8 cellular contexts compared by ENCODE assay signal in genomic region chr12:101280006-101280505, GRCh38. TPM values are rescaled to one million over a fixed set of nuclear protein-coding genes. Genes with fewer than 3 reads are reported as not detected.
A peak's percentile ranks its signal among the peaks of the same experiment; 100 is the strongest.
DNase-seq lines count a peak whose midpoint lies in the region; ATAC-seq and TF ChIP-seq lines count a peak whose summit lies in the region.

Gene UTP20 (plus strand): TSS chr12:101280105. CDS start chr12:101280283, 178 bp downstream.

- H3K4me3 ChIP-seq in Panc1 (ENCODE audit: low read depth in 2 of 2, low read length in 2 of 2) (peak within 1 kb of the TSS; percentile 99 to 100), muscle layer of duodenum (ENCODE audit: low read depth in 1 of 2, low read length in 2 of 2) (peak within 1 kb of the TSS; percentile 96 to 99)

- DNase-seq in DMS79 treated with DMSO at 0.1 percent for 48 hours (lab: John Stamatoyannopoulos, UW) (peak; percentile 88), KBM-7 (peak; percentile 93), Panc1 (ENCODE audit: low read depth, low spot score) (peak; percentile 54)
- DNase-seq in activated T-cell treated with anti-CD3 and anti-CD28 coated beads, Interleukin-2, amount 50 U/mL, for 24 hours = peak; percentile 97
- peak; percentile 91 for DNase-seq in stimulated activated CD8-positive, alpha-beta memory T cell treated with anti-CD3 and anti-CD28 coated beads, Interleukin-7, amount 100 ng/mL, for 24 hours (ENCODE audit: low read depth)

- no peaks in the 10 kb centered on the region for H3K9me3 Mint-ChIP-seq in activated T-cell treated with anti-CD3 and anti-CD28 coated beads, Interleukin-2, amount 50 U/mL, for 24 hours

- ATAC-seq in GM21723 (IDR thresholded peaks at IDR 0.05; ENCODE audit: unreplicated experiment) (peak; percentile 99), Panc1 (peak; percentile 100), esophagus mucosa (peak; percentile 100)

- no peaks in the 10 kb centered on the region; the same call in 1 of the 2 replicates for H3K27me3 ChIP-seq in Panc1 (ENCODE audit: control insufficient read depth, insufficient read depth, low read length)
- H3K27me3 ChIP-seq in muscle layer of duodenum (ENCODE audit: low read depth, low read length) = no peaks in the 10 kb centered on the region

- peak within 1 kb of the TSS; percentile 98 for H3K27ac Mint-ChIP-seq in activated T-cell treated with anti-CD3 and anti-CD28 coated beads, Interleukin-2, amount 50 U/mL, for 24 hours

- H3K4me1 ChIP-seq in Panc1 (ENCODE audit: control insufficient read depth, insufficient read depth, low read length) (peaks cover 6% of the 10 kb centered on the region), muscle layer of duodenum (ENCODE audit: control insufficient read depth in 1 of 2, insufficient read depth in 2 of 2, low read length in 2 of 2) (peaks cover 0 to 8% of the 10 kb centered on the region in 2 donors)

- peaks cover 44% of the 10 kb centered on the region for H3K36me3 Mint-ChIP-seq in activated T-cell treated with anti-CD3 and anti-CD28 coated beads, Interleukin-2, amount 50 U/mL, for 24 hours (ENCODE audit: low read depth)

- H3K4me3 Mint-ChIP-seq in activated T-cell treated with anti-CD3 and anti-CD28 coated beads, Interleukin-2, amount 50 U/mL, for 24 hours = peak within 1 kb of the TSS; percentile 98

- peaks cover 23% of the 10 kb centered on the region for H3K4me1 Mint-ChIP-seq in activated T-cell treated with anti-CD3 and anti-CD28 coated beads, Interleukin-2, amount 50 U/mL, for 24 hours (ENCODE audit: low read depth)

- POLR2A ChIA-PET in Panc1 (lab: Charles Lee) = interaction anchor here (0.7 kb wide), 1 partner anchor 840 kb away, joined by 13 read pairs; no protein-coding TSS in a partner anchor

- TF ChIP-seq CTCF in Panc1 (IDR thresholded peaks at IDR 0.05) = no peak

- BruUV-seq in Panc1 (replicated peaks; lab: Mats Ljungman, UMichigan) = no TSS peak

- CTCF ChIA-PET in Panc1 (lab: Charles Lee) = no interaction called here

- intact Hi-C loops in Panc1 (cut with micrococcal nuclease; ENCODE audit: unreplicated experiment) = no loop called here

- in situ Hi-C loops in KBM-7 (cut with MboI; ENCODE audit: low pct_unique_long_range_greater_than_20kb, low sequenced_read_pairs) = no loop called here
- in situ Hi-C loops in Panc1 (cut with HindIII; ENCODE audit: low pct_unique_long_range_greater_than_20kb, low sequenced_read_pairs) = no loop called here

- H3K27ac ChIP-seq in Panc1 (ENCODE audit: low read length) = peak within 1 kb of the TSS; percentile 95
- peak within 1 kb of the TSS; percentile 64 for H3K27ac ChIP-seq in muscle layer of duodenum (ENCODE audit: low read length)

- H3K36me3 ChIP-seq in Panc1 (ENCODE audit: control insufficient read depth, insufficient read depth, low read length) = peaks cover 7% of the 10 kb centered on the region; the same call in 1 of the 2 replicates
- H3K36me3 ChIP-seq in muscle layer of duodenum (ENCODE audit: control insufficient read depth in 1 of 2, insufficient read depth in 2 of 2, low read length in 2 of 2) = peaks cover 5 to 11% of the 10 kb centered on the region in 2 donors

- no peaks in the 10 kb centered on the region for H3K9me3 ChIP-seq in Panc1 (ENCODE audit: control insufficient read depth, insufficient read depth, low read depth, low read length)
- H3K9me3 ChIP-seq in muscle layer of duodenum (ENCODE audit: control insufficient read depth in 1 of 2, low read length in 2 of 2) = no peaks in the 10 kb centered on the region

- H3K27me3 Mint-ChIP-seq in activated T-cell treated with anti-CD3 and anti-CD28 coated beads, Interleukin-2, amount 50 U/mL, for 24 hours = peaks cover 23% of the 10 kb centered on the region

RNA-seq across cellular contexts. Expression of gene UTP20, which starts in this region (rescaled TPM):
- total RNA-seq in Panc1 (2021; ENCODE audit: unreplicated experiment) (33.5 TPM), esophagus mucosa (11.5 TPM)
- polyA plus RNA-seq in Panc1 (2012; ENCODE audit: insufficient read length) = 8.1 TPM

Comparison
In these comparisons a context has a peak if more than half of its experiments do, and no peak if none do; other contexts are left out.
1. Peak in every context shown above with its lines: DNase-seq, ATAC-seq, H3K4me3 ChIP-seq and H3K27ac ChIP-seq.